In genomic region chr5:180744253-180744652, GRCh38 we compare ENCODE assay signal across 38 cellular contexts. TPM values are rescaled to one million over a fixed set of nuclear protein-coding genes. Genes with fewer than 3 reads are reported as not detected.
"Had no signal": no experiment of that assay in that cellular context is flagged by ENCODE, and none has a peak within 500 bp of the region (broad histone marks: within the 10 kb centered on the region; RNA-seq: fewer than 3 reads in every experiment).

No MANE protein-coding gene starts in this region.

- H3K4me3 ChIP-seq: MG63 had no signal

- DNase-seq: Kasumi-1, MG63, MM.1S, MV-4-11, NCI-H1048, NCI-H1092, NCI-H1092 treated with DMSO at 0.1 percent for 48 hours, NCI-H1105, NCI-H1105 treated with DMSO at 0.1 percent for 48 hours, NCI-H1417 treated with DMSO at 0.1 percent for 48 hours, NCI-H1436, NCI-H1436 treated with DMSO at 0.1 percent for 48 hours, NCI-H146, NCI-H1694, NCI-H1694 treated with DMSO at 0.1 percent for 48 hours, NCI-H187, NCI-H187 treated with DMSO at 0.1 percent for 48 hours, NCI-H1930, NCI-H2029, NCI-H2029 treated with DMSO at 0.1 percent for 48 hours, NCI-H2081, NCI-H2081 treated with DMSO at 0.1 percent for 48 hours, NCI-H2107, NCI-H2171, NCI-H2171 treated with DMSO at 0.1 percent for 48 hours, NCI-H2227 treated with DMSO at 0.1 percent for 48 hours, NCI-H226, NCI-H345, NCI-H446, NCI-H446 treated with DMSO at 0.1 percent for 48 hours, NCI-H510A, NCI-H510A treated with DMSO at 0.1 percent for 48 hours, NCI-H524, NCI-H524 treated with DMSO at 0.1 percent for 48 hours had no signal

- H3K36me3 ChIP-seq: MG63 had no signal

- H3K9me3 ChIP-seq: MG63 had no signal

RNA-seq across cellular contexts. Expression of gene OR2Y1, which starts 4.4 kb away (rescaled TPM):
- total RNA-seq: LHCN-M2, M059J, MCF 10A, NCI-H460 had no signal
